ENCODE assay signal across 8 cellular contexts in the genomic region with DNA sequence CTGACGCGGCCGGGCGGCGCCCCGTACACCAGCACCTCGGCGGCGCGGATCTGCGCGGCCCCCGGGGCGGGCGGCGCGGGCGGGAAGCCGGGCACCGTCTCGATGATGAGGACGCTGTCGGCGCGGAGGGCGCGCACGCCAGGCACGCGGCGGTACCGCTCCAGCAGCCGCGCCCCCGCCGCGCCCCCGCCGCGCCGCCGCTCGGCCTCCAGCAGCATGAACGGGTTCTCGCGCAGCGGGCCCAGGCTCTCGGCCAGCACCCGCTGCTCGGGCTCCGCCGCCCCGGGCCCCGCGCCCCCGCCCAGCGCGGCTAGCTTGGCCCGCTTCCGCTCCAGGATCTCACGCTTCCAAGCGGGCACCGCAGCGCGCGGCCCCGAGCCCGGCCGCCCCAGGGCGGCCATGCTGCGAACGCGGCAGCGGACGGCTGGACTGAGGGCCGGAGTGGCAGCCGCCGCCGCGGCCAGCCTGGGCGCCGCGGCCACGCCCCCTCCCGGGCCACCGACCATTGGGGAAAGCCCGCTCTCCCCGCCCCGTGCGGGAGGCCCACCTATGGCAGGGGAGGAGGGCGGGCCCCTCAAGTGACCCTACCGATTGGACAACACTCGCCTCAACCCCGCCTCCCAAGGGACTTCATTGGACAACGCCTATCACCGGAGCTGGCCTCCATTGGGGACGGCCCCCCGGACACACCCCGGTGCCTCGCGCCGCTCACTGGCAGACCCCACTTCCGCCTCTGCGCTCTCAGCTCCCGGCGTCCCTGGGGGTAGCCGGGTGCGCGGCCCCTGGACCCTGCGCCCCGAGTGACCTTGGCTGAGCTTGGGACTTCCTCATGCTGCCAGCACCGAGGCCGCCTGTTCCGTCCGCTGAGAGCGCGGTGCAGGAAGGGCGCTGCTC. TPM values are rescaled to one million over a fixed set of nuclear protein-coding genes. Genes with fewer than 3 reads are reported as not detected.
DNase-seq lines count a peak whose midpoint lies in the region; ATAC-seq, FAIRE-seq and TF ChIP-seq lines count a peak whose summit lies in the region.

A gene with protein sequence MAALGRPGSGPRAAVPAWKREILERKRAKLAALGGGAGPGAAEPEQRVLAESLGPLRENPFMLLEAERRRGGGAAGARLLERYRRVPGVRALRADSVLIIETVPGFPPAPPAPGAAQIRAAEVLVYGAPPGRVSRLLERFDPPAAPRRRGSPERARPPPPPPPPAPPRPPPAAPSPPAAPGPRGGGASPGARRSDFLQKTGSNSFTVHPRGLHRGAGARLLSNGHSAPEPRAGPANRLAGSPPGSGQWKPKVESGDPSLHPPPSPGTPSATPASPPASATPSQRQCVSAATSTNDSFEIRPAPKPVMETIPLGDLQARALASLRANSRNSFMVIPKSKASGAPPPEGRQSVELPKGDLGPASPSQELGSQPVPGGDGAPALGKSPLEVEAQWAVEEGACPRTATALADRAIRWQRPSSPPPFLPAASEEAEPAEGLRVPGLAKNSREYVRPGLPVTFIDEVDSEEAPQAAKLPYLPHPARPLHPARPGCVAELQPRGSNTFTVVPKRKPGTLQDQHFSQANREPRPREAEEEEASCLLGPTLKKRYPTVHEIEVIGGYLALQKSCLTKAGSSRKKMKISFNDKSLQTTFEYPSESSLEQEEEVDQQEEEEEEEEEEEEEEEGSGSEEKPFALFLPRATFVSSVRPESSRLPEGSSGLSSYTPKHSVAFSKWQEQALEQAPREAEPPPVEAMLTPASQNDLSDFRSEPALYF (minus strand): TSS at position 431 of the 894 bp plus-strand sequence. CDS start 30 bp downstream, at position 401.

- no peak for TF ChIP-seq CTCF in heart right ventricle (IDR thresholded peaks at IDR 0.05)
- TF ChIP-seq CTCF in upper lobe of right lung (IDR thresholded peaks at IDR 0.05): no peak

- H3K27ac Mint-ChIP-seq in T-cell: peak within 1 kb of the TSS; percentile 78 to 79

- peaks cover 19 to 46% (median 31%) of the 10 kb centered on the region in 3 donors for H3K4me1 Mint-ChIP-seq in T-cell

- DNase-seq in GM12891 (ENCODE audit: insufficient read length, low spot score): peak; percentile 100
- peak; percentile 95 for DNase-seq in NCI-H1436 treated with DMSO at 0.1 percent for 48 hours (lab: John Stamatoyannopoulos, UW)
- DNase-seq in T-cell: peak; percentile 93 to 99 (median 98)
- DNase-seq in amniotic epithelial cell (ENCODE audit: low read depth): peak; percentile 98
- peak; percentile 99 to 100 for DNase-seq in heart right ventricle
- DNase-seq in posterior cingulate gyrus: peak; percentile 98 to 100 (median 100)
- peak; percentile 100 for DNase-seq in upper lobe of right lung

- H3K9me3 Mint-ChIP-seq in T-cell: no peaks in the 10 kb centered on the region

- H3K4me3 Mint-ChIP-seq in T-cell: peak within 1 kb of the TSS; percentile 81 to 89 (median 81)

- H3K27me3 ChIP-seq in heart right ventricle: no peaks in the 10 kb centered on the region
- no peaks in the 10 kb centered on the region for H3K27me3 ChIP-seq in upper lobe of right lung

- no peaks in the 10 kb centered on the region for H3K36me3 Mint-ChIP-seq in T-cell

- 0 to 1% methylated on average over 86 to 118 of the region's 118 CpGs for WGBS in heart right ventricle, 2 donors

- ATAC-seq in HG02840 (IDR thresholded peaks at IDR 0.05; ENCODE audit: low FRiP score, unreplicated experiment): peak; percentile 87
- peak; percentile 92 to 96 (median 96) for ATAC-seq in T-cell (replicated peaks in 1 of 4)
- ATAC-seq in heart right ventricle: peak; percentile 95 to 99 (median 98)
- ATAC-seq in upper lobe of right lung: peak; percentile 95

- peak; percentile 99 for FAIRE-seq in GM12891 (lab: Jason Lieb, UNC)

- H3K36me3 ChIP-seq in heart right ventricle (no peaks in the 10 kb centered on the region), upper lobe of right lung (no peaks in the 10 kb centered on the region)

- H3K4me1 ChIP-seq in heart right ventricle (peaks cover 50 to 86% (median 76%) of the 10 kb centered on the region in 9 donors), upper lobe of right lung (peaks cover 51% of the 10 kb centered on the region)

- POLR2A ChIA-PET in T-cell (lab: Charles Lee): interaction anchor here (0.5 to 1.6 kb wide), 6 partner anchors 11 to 114 kb away, joined by 3 to 7 read pairs (median 4); partner anchors contain the start of genes MAN1B1 (in 1 of the 2) and TUBB4B (in 1 of the 2)

- intact Hi-C loops in heart right ventricle (cut with DNase I) (loop anchor here in 1 of 10 donors (2.0 kb wide), 1 partner anchor 22 kb away; the partner anchor contains the start of gene RNF208), posterior cingulate gyrus (cut with DNase I) (no loop called here), upper lobe of right lung (cut with DNase I) (no loop called here)

- H3K27me3 Mint-ChIP-seq in T-cell: no peaks in the 10 kb centered on the region

- H3K9me3 ChIP-seq in heart right ventricle: no peaks in the 10 kb centered on the region
- H3K9me3 ChIP-seq in upper lobe of right lung: no peaks in the 10 kb centered on the region

- H3K27ac ChIP-seq in heart right ventricle: peak within 1 kb of the TSS; percentile 48 to 96 (median 90)
- H3K27ac ChIP-seq in upper lobe of right lung: peak within 1 kb of the TSS; percentile 87

- CTCF ChIA-PET in T-cell (lab: Charles Lee): interaction anchor here in 1 of 2 donors (0.5 to 0.9 kb wide), 3 partner anchors 12 to 222 kb away, joined by 3 to 4 read pairs (median 4); partner anchors contain the start of genes ANAPC2, EXD3, NOXA1 and SSNA1

- H3K4me3 ChIP-seq in heart right ventricle (peak within 1 kb of the TSS; percentile 42 to 84 (median 72)), upper lobe of right lung (peak within 1 kb of the TSS; percentile 69)

- TF ChIP-seq POLR2A in GM12891 (IDR thresholded peaks at IDR 0.05; ENCODE audit: low read depth, low read length): peak; percentile 80

TF ChIP-seq in GM12891, 5 proteins besides CTCF, POLR2A, EP300 and RAD21:
- peak; percentile 70; the same call in 1 of the 2 replicates for TF ChIP-seq POLR2AphosphoS5 (IDR thresholded peaks at IDR 0.05; ENCODE audit: low read depth, low read length)
- peak; percentile 91 for TF ChIP-seq PAX5 (IDR thresholded peaks at IDR 0.05; ENCODE audit: insufficient read depth, low read length, severe bottlenecking)
- peak; percentile 63 for TF ChIP-seq SPI1 (IDR thresholded peaks at IDR 0.05; ENCODE audit: low read depth, low read length)
- peak; percentile 88 for TF ChIP-seq TAF1 (IDR thresholded peaks at IDR 0.05; ENCODE audit: low read depth, low read length)
- TF ChIP-seq POU2F2 (IDR thresholded peaks at IDR 0.05; ENCODE audit: low read depth, low read length): no peak

RNA-seq across cellular contexts. Expression of the gene that starts here (rescaled TPM):
- polyA plus RNA-seq in GM12891 (2012; ENCODE audit: low read depth, missing spikeins): 5.1 TPM
- total RNA-seq in T-cell: 10 to 100 TPM in 3 of 5 donors, 1 to 10 TPM in 2; 5.8 to 12.8 (median 12.1) TPM
- total RNA-seq in heart right ventricle: 10 to 100 TPM; 10.2 to 31.5 (median 21.7) TPM
- polyA plus RNA-seq in heart right ventricle: 10 to 100 TPM; 12.0 to 14.5 TPM
- 22.3 TPM for total RNA-seq in upper lobe of right lung

Comparison
In these comparisons a context has a peak if more than half of its experiments do, and no peak if none do; other contexts are left out.
1. Peak in every context shown above with its lines: DNase-seq, ATAC-seq, H3K4me3 ChIP-seq and H3K27ac ChIP-seq.